ENCODE assay signal across 13 cellular contexts in genomic region chr3:183210341-183210740, GRCh38. TPM values are rescaled to one million over a fixed set of nuclear protein-coding genes. Genes with fewer than 3 reads are reported as not detected.
A peak's percentile ranks its signal among the peaks of the same experiment; 100 is the strongest.
DNase-seq lines count a peak whose midpoint lies in the region; ATAC-seq and TF ChIP-seq lines count a peak whose summit lies in the region.
"Had no signal": no experiment of that assay in that cellular context is flagged by ENCODE, and none has a peak within 500 bp of the region (broad histone marks: within the 10 kb centered on the region; RNA-seq: fewer than 3 reads in every experiment).

No MANE protein-coding gene starts in this region.

- TF ChIP-seq CTCF in activated CD8-positive, alpha-beta T cell treated with anti-CD3 and anti-CD28 coated beads for 36 hours (IDR thresholded peaks at IDR 0.05), result no peak
- no peak for TF ChIP-seq CTCF in RWPE1 (conservative IDR thresholded peaks at IDR 0.05; ENCODE audit: low read depth)
- TF ChIP-seq CTCF in uterus (IDR thresholded peaks at IDR 0.05), result no peak

- H3K4me3 ChIP-seq in uterus, result no peak overlapping the region
- H3K4me3 ChIP-seq: A549 had no signal

- no peaks in the 10 kb centered on the region for H3K36me3 ChIP-seq in uterus

- H3K27ac Mint-ChIP-seq in activated CD8-positive, alpha-beta T cell treated with anti-CD3 and anti-CD28 coated beads for 36 hours, result peak overlapping the region; percentile 94
- no peak overlapping the region for H3K27ac Mint-ChIP-seq in activated CD8-positive, alpha-beta T cell treated with anti-CD3 and anti-CD28 coated beads, Interleukin-2, amount 10 ng/mL, durations not matched to agents 7 days and 5 days
- peak overlapping the region; percentile 1 for H3K27ac Mint-ChIP-seq in stimulated activated memory B cell treated with anti-CD40 and anti-IgM and Interleukin-4, amounts not matched to agents 10 μg/mL and 1 μg/mL and 100 μg/mL, for 72 hours
- H3K27ac Mint-ChIP-seq: T-cell had no signal

- POLR2A ChIA-PET in activated CD8-positive, alpha-beta T cell treated with anti-CD3 and anti-CD28 coated beads for 36 hours (lab: Charles Lee), result no interaction called here
- POLR2A ChIA-PET in activated CD8-positive, alpha-beta T cell treated with anti-CD3 and anti-CD28 coated beads, Interleukin-2, amount 10 ng/mL, durations not matched to agents 7 days and 5 days (lab: Charles Lee), result no interaction called here
- POLR2A ChIA-PET in RWPE1 (lab: Yijun Ruan, JAX; ENCODE audit: low non-redundant PET), result no interaction called here

- no peak overlapping the region for H3K4me3 Mint-ChIP-seq in activated CD8-positive, alpha-beta T cell treated with anti-CD3 and anti-CD28 coated beads for 36 hours
- no peak overlapping the region for H3K4me3 Mint-ChIP-seq in activated CD8-positive, alpha-beta T cell treated with anti-CD3 and anti-CD28 coated beads, Interleukin-2, amount 10 ng/mL, durations not matched to agents 7 days and 5 days
- H3K4me3 Mint-ChIP-seq in stimulated activated memory B cell treated with anti-CD40 and anti-IgM and Interleukin-4, amounts not matched to agents 10 μg/mL and 1 μg/mL and 100 μg/mL, for 72 hours, result no peak overlapping the region
- H3K4me3 Mint-ChIP-seq: T-cell had no signal

- DNase-seq in activated CD8-positive, alpha-beta T cell treated with anti-CD3 and anti-CD28 coated beads for 36 hours, result no peak
- no peak for DNase-seq in activated CD8-positive, alpha-beta T cell treated with anti-CD3 and anti-CD28 coated beads, Interleukin-2, amount 10 ng/mL, durations not matched to agents 7 days and 5 days
- DNase-seq in OCI-M1 (lab: John Stamatoyannopoulos, UW), result peak; percentile 41
- peak; percentile 40 for DNase-seq in epithelial cell of prostate (ENCODE audit: low read depth, low spot score)
- DNase-seq in RWPE1 (ENCODE audit: low spot score), result no peak
- DNase-seq in uterus, result no peak
- DNase-seq in NCI-H2227 (lab: John Stamatoyannopoulos, UW; ENCODE audit: unreplicated experiment), result no peak
- DNase-seq: naive B cell, NCI-H2081, T-cell had no signal

- H3K9me3 Mint-ChIP-seq in activated CD8-positive, alpha-beta T cell treated with anti-CD3 and anti-CD28 coated beads for 36 hours, result peaks cover 30% of the 10 kb centered on the region
- peaks cover 12% of the 10 kb centered on the region for H3K9me3 Mint-ChIP-seq in activated CD8-positive, alpha-beta T cell treated with anti-CD3 and anti-CD28 coated beads, Interleukin-2, amount 10 ng/mL, durations not matched to agents 7 days and 5 days (ENCODE audit: insufficient read depth)
- H3K9me3 Mint-ChIP-seq in stimulated activated memory B cell treated with anti-CD40 and anti-IgM and Interleukin-4, amounts not matched to agents 10 μg/mL and 1 μg/mL and 100 μg/mL, for 72 hours, result no peaks in the 10 kb centered on the region
- H3K9me3 Mint-ChIP-seq: naive B cell, T-cell had no signal

- no peaks in the 10 kb centered on the region for H3K27me3 ChIP-seq in uterus

- no peaks in the 10 kb centered on the region for H3K27me3 Mint-ChIP-seq in activated CD8-positive, alpha-beta T cell treated with anti-CD3 and anti-CD28 coated beads for 36 hours
- H3K27me3 Mint-ChIP-seq in activated CD8-positive, alpha-beta T cell treated with anti-CD3 and anti-CD28 coated beads, Interleukin-2, amount 10 ng/mL, durations not matched to agents 7 days and 5 days (ENCODE audit: low read depth), result no peaks in the 10 kb centered on the region
- peaks cover 48% of the 10 kb centered on the region for H3K27me3 Mint-ChIP-seq in stimulated activated memory B cell treated with anti-CD40 and anti-IgM and Interleukin-4, amounts not matched to agents 10 μg/mL and 1 μg/mL and 100 μg/mL, for 72 hours
- H3K27me3 Mint-ChIP-seq: T-cell had no signal

- peaks cover 66% of the 10 kb centered on the region for H3K4me1 Mint-ChIP-seq in activated CD8-positive, alpha-beta T cell treated with anti-CD3 and anti-CD28 coated beads for 36 hours (ENCODE audit: low read depth)
- H3K4me1 Mint-ChIP-seq in activated CD8-positive, alpha-beta T cell treated with anti-CD3 and anti-CD28 coated beads, Interleukin-2, amount 10 ng/mL, durations not matched to agents 7 days and 5 days (ENCODE audit: low read depth), result peaks cover 4% of the 10 kb centered on the region
- peaks cover 26% of the 10 kb centered on the region for H3K4me1 Mint-ChIP-seq in stimulated activated memory B cell treated with anti-CD40 and anti-IgM and Interleukin-4, amounts not matched to agents 10 μg/mL and 1 μg/mL and 100 μg/mL, for 72 hours

- intact Hi-C loops in activated CD8-positive, alpha-beta T cell treated with anti-CD3 and anti-CD28 coated beads for 36 hours (cut with micrococcal nuclease), result no loop called here
- intact Hi-C loops in uterus (cut with DNase I; ENCODE audit: low total_unique reads), result no loop called here

- peaks cover 45% of the 10 kb centered on the region for H3K36me3 Mint-ChIP-seq in activated CD8-positive, alpha-beta T cell treated with anti-CD3 and anti-CD28 coated beads for 36 hours (ENCODE audit: low read depth)
- peaks cover 6% of the 10 kb centered on the region for H3K36me3 Mint-ChIP-seq in activated CD8-positive, alpha-beta T cell treated with anti-CD3 and anti-CD28 coated beads, Interleukin-2, amount 10 ng/mL, durations not matched to agents 7 days and 5 days (ENCODE audit: low read depth)
- H3K36me3 Mint-ChIP-seq in stimulated activated memory B cell treated with anti-CD40 and anti-IgM and Interleukin-4, amounts not matched to agents 10 μg/mL and 1 μg/mL and 100 μg/mL, for 72 hours, result no peaks in the 10 kb centered on the region
- H3K36me3 Mint-ChIP-seq: naive B cell had no signal

- H3K27ac ChIP-seq in epithelial cell of prostate, result peak overlapping the region; percentile 53
- H3K27ac ChIP-seq in RWPE1, result no peak overlapping the region
- no peak overlapping the region for H3K27ac ChIP-seq in uterus
- H3K27ac ChIP-seq: A549, KMS-11 had no signal

- no peak for TF ChIP-seq POLR2A in uterus (IDR thresholded peaks at IDR 0.05)

- H3K9me3 ChIP-seq in uterus, result no peaks in the 10 kb centered on the region
- H3K9me3 ChIP-seq: A549 had no signal

- no peaks in the 10 kb centered on the region for H3K4me1 ChIP-seq in uterus
- H3K4me1 ChIP-seq: A549 had no signal

- peak; percentile 17 for ATAC-seq in activated CD8-positive, alpha-beta T cell treated with anti-CD3 and anti-CD28 coated beads for 36 hours
- ATAC-seq in activated CD8-positive, alpha-beta T cell treated with anti-CD3 and anti-CD28 coated beads, Interleukin-2, amount 10 ng/mL, durations not matched to agents 7 days and 5 days, result no peak
- no peak for ATAC-seq in stimulated activated memory B cell treated with anti-CD40 and anti-IgM and Interleukin-4, amounts not matched to agents 10 μg/mL and 1 μg/mL and 100 μg/mL, for 72 hours
- ATAC-seq: A549, T-cell had no signal

- CTCF ChIA-PET in activated CD8-positive, alpha-beta T cell treated with anti-CD3 and anti-CD28 coated beads for 36 hours (lab: Charles Lee), result interaction anchor here (1.6 kb wide), 1 partner anchor 26 kb away, joined by 6 read pairs; no protein-coding TSS in a partner anchor
- CTCF ChIA-PET in activated CD8-positive, alpha-beta T cell treated with anti-CD3 and anti-CD28 coated beads, Interleukin-2, amount 10 ng/mL, durations not matched to agents 7 days and 5 days (lab: Charles Lee), result no interaction called here
- CTCF ChIA-PET in RWPE1 (lab: Yijun Ruan, JAX), result interaction anchor here (1.0 kb wide), 1 partner anchor 172 kb away, joined by 3 read pairs; no protein-coding TSS in a partner anchor

RNA-seq across cellular contexts. Expression of gene B3GNT5, which starts 42.7 kb away (rescaled TPM):
- 10 to 100 TPM; 25.8 to 26.1 TPM for total RNA-seq in activated CD8-positive, alpha-beta T cell treated with anti-CD3 and anti-CD28 coated beads for 36 hours
- total RNA-seq in activated CD8-positive, alpha-beta T cell treated with anti-CD3 and anti-CD28 coated beads, Interleukin-2, amount 10 ng/mL, durations not matched to agents 7 days and 5 days, result 1 to 10 TPM in 1 of 2 experiments, under 1 TPM in 1; 0.86 to 1.4 TPM
- total RNA-seq in uterus, result 10 to 100 TPM in 1 of 4 donors, 1 to 10 TPM in 3; 3.6 to 23.1 (median 9.3) TPM

RNA-seq across cellular contexts. Expression of gene LAMP3, which starts 47.8 kb away (rescaled TPM):
- total RNA-seq in activated CD8-positive, alpha-beta T cell treated with anti-CD3 and anti-CD28 coated beads for 36 hours, result 1 to 10 TPM; 8.5 to 9.0 TPM
- 10 to 100 TPM; 14.3 to 15.2 TPM for total RNA-seq in activated CD8-positive, alpha-beta T cell treated with anti-CD3 and anti-CD28 coated beads, Interleukin-2, amount 10 ng/mL, durations not matched to agents 7 days and 5 days
- under 1 TPM in 1 of 4 donors, not detected in 3; 0.28 TPM for total RNA-seq in uterus

Comparison
In these comparisons a context has a peak if more than half of its experiments do, and no peak if none do; other contexts are left out.
1. DNase-seq: peak in OCI-M1 (single experiment) and epithelial cell of prostate (single experiment); none in activated CD8-positive, alpha-beta T cell treated with anti-CD3 and anti-CD28 coated beads for 36 hours (single experiment), activated CD8-positive, alpha-beta T cell treated with anti-CD3 and anti-CD28 coated beads, Interleukin-2, amount 10 ng/mL, durations not matched to agents 7 days and 5 days (single experiment), RWPE1 (single experiment), uterus (0 of 2) and NCI-H2227 (single experiment).
2. RNA of gene LAMP3, which starts 47.8 kb away (total RNA-seq): 14.3 to 15.2 TPM in activated CD8-positive, alpha-beta T cell treated with anti-CD3 and anti-CD28 coated beads, Interleukin-2, amount 10 ng/mL, durations not matched to agents 7 days and 5 days and 8.5 to 9.0 TPM in activated CD8-positive, alpha-beta T cell treated with anti-CD3 and anti-CD28 coated beads for 36 hours; 0.28 TPM in uterus; every median in the first group is over 4 times any median in the second.